ENCODE assay signal across 8 cellular contexts in the genomic region with DNA sequence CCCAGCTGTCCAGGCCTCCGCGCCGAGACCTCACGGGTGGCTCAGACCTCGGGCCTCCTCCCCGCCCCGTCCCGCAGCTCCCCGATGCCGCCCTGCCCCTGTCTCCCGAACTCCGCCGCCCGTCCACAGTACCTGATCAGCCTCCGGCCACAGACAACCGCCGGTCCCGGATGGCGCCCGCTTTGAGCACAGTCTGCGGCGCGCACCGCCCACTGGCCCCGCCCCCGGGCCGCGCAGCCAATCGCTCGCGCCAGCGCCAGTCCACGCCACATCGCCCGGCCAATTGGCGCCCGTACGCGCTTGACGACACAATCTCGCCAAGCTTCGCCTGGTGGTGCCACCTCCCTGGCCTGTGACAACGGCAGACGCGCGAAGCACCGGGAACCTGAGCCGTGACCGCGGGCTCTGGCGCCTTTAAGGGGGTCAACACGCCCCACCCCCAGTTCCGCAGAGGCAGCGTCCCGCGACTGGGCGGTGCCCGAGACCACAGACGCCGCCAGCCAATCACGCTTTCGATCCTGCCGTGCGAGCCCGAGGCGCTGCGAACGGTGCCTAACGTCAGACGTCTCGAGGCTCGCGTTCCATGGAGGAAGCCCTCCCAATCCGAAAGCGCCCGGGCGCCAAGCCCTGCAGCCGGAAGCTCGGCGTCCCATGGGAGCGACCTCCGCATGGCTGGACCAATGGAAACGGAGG. TPM values are rescaled to one million over a fixed set of nuclear protein-coding genes. Genes with fewer than 3 reads are reported as not detected.
A peak's percentile ranks its signal among the peaks of the same experiment; 100 is the strongest.
DNase-seq lines count a peak whose midpoint lies in the region; ATAC-seq and TF ChIP-seq lines count a peak whose summit lies in the region.

A gene (minus strand): TSS at position 388 of the 693 bp plus-strand sequence. CDS start 116 bp downstream, at position 272.

- H3K4me3 ChIP-seq in BJ (ENCODE audit: low read depth, low read length), result peak within 1 kb of the TSS; percentile 78
- peak within 1 kb of the TSS; percentile 90 for H3K4me3 ChIP-seq in kidney epithelial cell (ENCODE audit: low read depth, low read length)

- DNase-seq in BJ (ENCODE audit: low read depth), result peak; percentile 88
- DNase-seq in GM19240 (ENCODE audit: insufficient read length, low spot score), result peak; percentile 72
- peak; percentile 78 to 93 for DNase-seq in NCI-H524 (lab: John Stamatoyannopoulos, UW)
- DNase-seq in activated CD4-positive, alpha-beta T cell treated with anti-CD3 and anti-CD28 coated beads for 36 hours, result peak; percentile 97
- peak; percentile 100 for DNase-seq in chondrocyte (ENCODE audit: low spot score)
- peak; percentile 90 for DNase-seq in kidney epithelial cell (ENCODE audit: low read depth)
- DNase-seq in stimulated activated CD4-positive, alpha-beta T cell treated with anti-CD3 and anti-CD28 coated beads, Interleukin-15, amount 100 ng/mL, for 24 hours, result peak; percentile 97

- H3K36me3 ChIP-seq in BJ (ENCODE audit: control insufficient read depth, insufficient read depth, low read length), result peaks cover 1% of the 10 kb centered on the region
- no peaks in the 10 kb centered on the region for H3K36me3 ChIP-seq in kidney epithelial cell (ENCODE audit: control insufficient read depth, insufficient read depth, low read length)

- CTCF ChIA-PET in BJ (lab: Yijun Ruan, JAX), result interaction anchor here (0.6 to 1.8 kb wide), 3 partner anchors 12 to 533 kb away, joined by 3 to 5 read pairs (median 4); no protein-coding TSS in a partner anchor
- CTCF ChIA-PET in activated CD4-positive, alpha-beta T cell treated with anti-CD3 and anti-CD28 coated beads for 36 hours (lab: Charles Lee), result interaction anchor here (1.5 kb wide), 1 partner anchor 13 kb away, joined by 5 read pairs; no protein-coding TSS in a partner anchor

- H3K27me3 ChIP-seq in BJ (ENCODE audit: control insufficient read depth, insufficient read depth, low read length), result no peaks in the 10 kb centered on the region
- no peaks in the 10 kb centered on the region for H3K27me3 ChIP-seq in kidney epithelial cell (ENCODE audit: control insufficient read depth, insufficient read depth, low read length)

- no peaks in the 10 kb centered on the region for H3K9me3 Mint-ChIP-seq in activated CD4-positive, alpha-beta T cell treated with anti-CD3 and anti-CD28 coated beads for 36 hours (ENCODE audit: low read depth)
- no peaks in the 10 kb centered on the region for H3K9me3 Mint-ChIP-seq in chondrocyte (ENCODE audit: low read depth)

- peak within 1 kb of the TSS; percentile 96 for H3K27ac Mint-ChIP-seq in activated CD4-positive, alpha-beta T cell treated with anti-CD3 and anti-CD28 coated beads for 36 hours
- H3K27ac Mint-ChIP-seq in chondrocyte (ENCODE audit: unreplicated experiment), result peak within 1 kb of the TSS; percentile 99

- ATAC-seq in HG03457 (IDR thresholded peaks at IDR 0.05; ENCODE audit: unreplicated experiment), result peak; percentile 68
- ATAC-seq in activated CD4-positive, alpha-beta T cell treated with anti-CD3 and anti-CD28 coated beads for 36 hours, result peak; percentile 85

- TF ChIP-seq CTCF in BJ (IDR thresholded peaks at IDR 0.05; ENCODE audit: insufficient read depth, low read depth, low read length) (no peak), chondrocyte (IDR thresholded peaks at IDR 0.05) (no peak), kidney epithelial cell (IDR thresholded peaks at IDR 0.05; ENCODE audit: insufficient read depth, low read length, poor library complexity, severe bottlenecking) (no peak)

- peaks cover 66% of the 10 kb centered on the region for H3K36me3 Mint-ChIP-seq in activated CD4-positive, alpha-beta T cell treated with anti-CD3 and anti-CD28 coated beads for 36 hours (ENCODE audit: low read depth)
- H3K36me3 Mint-ChIP-seq in chondrocyte (ENCODE audit: low read depth), result peaks cover 2% of the 10 kb centered on the region

- H3K4me3 Mint-ChIP-seq in activated CD4-positive, alpha-beta T cell treated with anti-CD3 and anti-CD28 coated beads for 36 hours, result peak within 1 kb of the TSS; percentile 98
- H3K4me3 Mint-ChIP-seq in chondrocyte (ENCODE audit: unreplicated experiment), result peak within 1 kb of the TSS; percentile 93

- peaks cover 64% of the 10 kb centered on the region for H3K4me1 Mint-ChIP-seq in activated CD4-positive, alpha-beta T cell treated with anti-CD3 and anti-CD28 coated beads for 36 hours
- H3K4me1 Mint-ChIP-seq in chondrocyte (ENCODE audit: low read depth), result peaks cover 66% of the 10 kb centered on the region

- H3K27me3 Mint-ChIP-seq in activated CD4-positive, alpha-beta T cell treated with anti-CD3 and anti-CD28 coated beads for 36 hours, result no peaks in the 10 kb centered on the region
- no peaks in the 10 kb centered on the region for H3K27me3 Mint-ChIP-seq in chondrocyte (ENCODE audit: low read depth)

- intact Hi-C loops in activated CD4-positive, alpha-beta T cell treated with anti-CD3 and anti-CD28 coated beads for 36 hours (cut with DNase I, micrococcal nuclease), result loop anchor here (1.0 to 2.0 kb wide), 6 partner anchors 7 to 914 kb away; a partner anchor contains a TSS

- POLR2A ChIA-PET in BJ (lab: Charles Lee), result interaction anchor here (0.5 to 1.6 kb wide), 3 partner anchors 14 to 117 kb away, joined by 3 to 4 read pairs (median 3); a partner anchor contains a TSS
- POLR2A ChIA-PET in activated CD4-positive, alpha-beta T cell treated with anti-CD3 and anti-CD28 coated beads for 36 hours (lab: Charles Lee), result interaction anchor here (0.5 to 1.8 kb wide), 9 partner anchors 10 to 784 kb away, joined by 3 to 9 read pairs (median 4); a partner anchor contains a TSS

RNA-seq across cellular contexts. Expression of the gene that starts here (rescaled TPM):
- 10.0 and 19.7 TPM in 2 replicates for polyA plus RNA-seq in BJ (2011; rRNA removed)
- polyA minus RNA-seq in BJ (2011; rRNA and poly(A)+ RNA removed), result 4.0 and 4.6 TPM in 2 replicates
- 10 to 100 TPM; 40.4 to 66.0 TPM for total RNA-seq in activated CD4-positive, alpha-beta T cell treated with anti-CD3 and anti-CD28 coated beads for 36 hours
- total RNA-seq in chondrocyte (39.0 to 45.7 TPM (median 40.6 TPM) in 3 replicates), kidney epithelial cell (59.5 and 65.3 TPM in 2 replicates)

Comparison
In these comparisons a context has a peak if more than half of its experiments do, and no peak if none do; other contexts are left out.
1. Peak in every context shown above with its lines: DNase-seq, ATAC-seq and H3K4me3 ChIP-seq.